ENCODE assay signal across 12 cellular contexts in genomic region chr22:42645341-42645937, GRCh38. TPM values are rescaled to one million over a fixed set of nuclear protein-coding genes. Genes with fewer than 3 reads are reported as not detected.
DNase-seq lines count a peak whose midpoint lies in the region; TF ChIP-seq lines count a peak whose summit lies in the region.
"Had no signal": no experiment of that assay in that cellular context is flagged by ENCODE, and none has a peak within 500 bp of the region (broad histone marks: within the 10 kb centered on the region; RNA-seq: fewer than 3 reads in every experiment).

No MANE protein-coding gene starts in this region.

- peaks cover 24 to 36% (median 34%) of the 10 kb centered on the region in 3 donors for H3K4me1 Mint-ChIP-seq in IgD-negative memory B cell
- peaks cover 77% of the 10 kb centered on the region for H3K4me1 Mint-ChIP-seq in chondrocyte (ENCODE audit: low read depth)

- H3K4me3 ChIP-seq in suprapubic skin = peak overlapping the region; percentile 95
- H3K4me3 ChIP-seq: HAP-1 had no signal

- DNase-seq in chondrocyte (ENCODE audit: low spot score) (peak; percentile 79), medulla oblongata (ENCODE audit: extremely low spot score) (peak; percentile 63), suprapubic skin (ENCODE audit: low spot score in 2 of 2) (no peak), UCSD-AML1 (lab: John Stamatoyannopoulos, UW; ENCODE audit: unreplicated experiment) (no peak), RKO (ENCODE audit: low spot score) (no peak), RPMI8226 (no peak)
- DNase-seq in activated CD4-positive, alpha-beta T cell treated with anti-CD3 and anti-CD28 coated beads for 1 hour = no peak
- DNase-seq: stimulated activated CD4-positive, alpha-beta T cell treated with anti-CD3 and anti-CD28 coated beads, Interleukin-4, amount 100 ng/mL, for 4 hours had no signal

- TF ChIP-seq POLR2A in suprapubic skin (IDR thresholded peaks at IDR 0.05) = no peak

- H3K4me3 Mint-ChIP-seq in IgD-negative memory B cell (peak overlapping the region in 3 of 4 donors; percentile 50 to 72 (median 64)), chondrocyte (ENCODE audit: unreplicated experiment) (peak overlapping the region; percentile 53)

- TF ChIP-seq EP300 in suprapubic skin (IDR thresholded peaks at IDR 0.05) = no peak

- H3K36me3 Mint-ChIP-seq in IgD-negative memory B cell = peaks cover 3% of the 10 kb centered on the region
- H3K36me3 Mint-ChIP-seq in chondrocyte (ENCODE audit: low read depth) = no peaks in the 10 kb centered on the region

- 17% methylated on average over 14 of the region's 19 CpGs for WGBS in suprapubic skin

- peak overlapping the region; percentile 97 for H3K27ac ChIP-seq in suprapubic skin
- H3K27ac ChIP-seq: KMS-11 had no signal

- no peak for TF ChIP-seq CTCF in chondrocyte (IDR thresholded peaks at IDR 0.05)
- TF ChIP-seq CTCF in suprapubic skin (IDR thresholded peaks at IDR 0.05) = no peak

- no peaks in the 10 kb centered on the region for H3K27me3 ChIP-seq in suprapubic skin

- H3K9me3 ChIP-seq in suprapubic skin = no peaks in the 10 kb centered on the region
- H3K9me3 ChIP-seq: HAP-1 had no signal

- H3K27ac Mint-ChIP-seq in IgD-negative memory B cell (peak overlapping the region in 2 of 3 donors; percentile 16 to 59), chondrocyte (ENCODE audit: unreplicated experiment) (peak overlapping the region; percentile 96)

- H3K9me3 Mint-ChIP-seq in IgD-negative memory B cell (no peaks in the 10 kb centered on the region), chondrocyte (ENCODE audit: low read depth) (no peaks in the 10 kb centered on the region)

- no peaks in the 10 kb centered on the region for H3K36me3 ChIP-seq in suprapubic skin
- H3K36me3 ChIP-seq: HAP-1 had no signal

- H3K27me3 Mint-ChIP-seq in IgD-negative memory B cell (no peaks in the 10 kb centered on the region), chondrocyte (ENCODE audit: low read depth) (no peaks in the 10 kb centered on the region)

- H3K4me1 ChIP-seq in suprapubic skin = peaks cover 72% of the 10 kb centered on the region

RNA-seq across cellular contexts. Expression of gene CYB5R3, which starts 3.8 kb away (rescaled TPM):
- 138 TPM for polyA plus RNA-seq in IgD-negative memory B cell
- total RNA-seq in chondrocyte (279 to 383 TPM (median 382 TPM) in 3 replicates), suprapubic skin (100 to 1,000 TPM; 107 to 159 (median 138) TPM)

RNA-seq across cellular contexts. Expression of gene ATP5MGL, which starts 5.0 kb away (rescaled TPM):
- polyA plus RNA-seq in IgD-negative memory B cell = 0.51 TPM
- total RNA-seq in chondrocyte = 0.85 to 1.8 TPM in 2 of 3 replicates, not detected in the other
- total RNA-seq in suprapubic skin = 1 to 10 TPM in 3 of 4 donors, not detected in 1; 1.3 to 3.9 (median 1.5) TPM
- total RNA-seq: SK-MEL-5 had no signal

RNA-seq across cellular contexts. Expression of gene POLDIP3, which starts 30.8 kb away (rescaled TPM):
- polyA plus RNA-seq in IgD-negative memory B cell = 78.2 TPM
- 47.3 to 49.2 TPM (median 48.0 TPM) in 3 replicates for total RNA-seq in chondrocyte
- 10 to 100 TPM; 32.4 to 61.1 (median 45.7) TPM for total RNA-seq in suprapubic skin

Comparison
In these comparisons a context has a peak if more than half of its experiments do, and no peak if none do; other contexts are left out.
1. DNase-seq: peak in chondrocyte (single experiment) and medulla oblongata (single experiment); none in suprapubic skin (0 of 2), UCSD-AML1 (single experiment), RKO (single experiment), RPMI8226 (single experiment) and activated CD4-positive, alpha-beta T cell treated with anti-CD3 and anti-CD28 coated beads for 1 hour (single experiment).